13 cellular contexts compared by ENCODE assay signal in genomic region chr9:94672811-94673487, GRCh38. TPM values are rescaled to one million over a fixed set of nuclear protein-coding genes. Genes with fewer than 3 reads are reported as not detected.
DNase-seq lines count a peak whose midpoint lies in the region; ATAC-seq and TF ChIP-seq lines count a peak whose summit lies in the region.
"Had no signal": no experiment of that assay in that cellular context is flagged by ENCODE, and none has a peak within 500 bp of the region (broad histone marks: within the 10 kb centered on the region; RNA-seq: fewer than 3 reads in every experiment).

No MANE protein-coding gene starts in this region.

- BruUV-seq in PC-9 (replicated peaks; lab: Mats Ljungman, UMichigan), result no TSS peak

- H3K4me1 ChIP-seq in PC-9 (replicated peaks; ENCODE audit: insufficient read depth), result peaks cover 19% of the 10 kb centered on the region
- H3K4me1 ChIP-seq in right cardiac atrium (ENCODE audit: control insufficient read depth, insufficient read depth, low read length), result peaks cover 3% of the 10 kb centered on the region

- H3K36me3 ChIP-seq in PC-9 (ENCODE audit: low read depth), result no peaks in the 10 kb centered on the region

- no peak for ATAC-seq in activated T-cell treated with anti-CD3 and anti-CD28 coated beads, Interleukin-2, amount 50 U/mL, for 4 hours
- ATAC-seq in right cardiac atrium, result no peak
- ATAC-seq: psoas muscle had no signal

- H3K27ac ChIP-seq in PC-9, result peak overlapping the region; percentile 61
- no peak overlapping the region for H3K27ac ChIP-seq in right cardiac atrium (ENCODE audit: low read length)
- H3K27ac ChIP-seq: psoas muscle had no signal

- no peaks in the 10 kb centered on the region for H3K9me3 ChIP-seq in PC-9 (ENCODE audit: insufficient read depth, low read depth)
- no peaks in the 10 kb centered on the region for H3K9me3 ChIP-seq in right cardiac atrium (ENCODE audit: control insufficient read depth, low read length)
- H3K9me3 ChIP-seq: psoas muscle had no signal

- peaks cover 3% of the 10 kb centered on the region for H3K4me1 Mint-ChIP-seq in activated T-cell treated with anti-CD3 and anti-CD28 coated beads, Interleukin-2, amount 50 U/mL, for 4 hours (ENCODE audit: low read depth)

- H3K4me3 ChIP-seq in PC-9, result no peak overlapping the region; the same call in 1 of the 2 replicates
- no peak overlapping the region for H3K4me3 ChIP-seq in right cardiac atrium (ENCODE audit: low read length)
- H3K4me3 ChIP-seq: psoas muscle had no signal

- peaks cover 10% of the 10 kb centered on the region for H3F3A ChIP-seq in PC-9 (ENCODE audit: insufficient read depth, low read depth)

- H3K27me3 Mint-ChIP-seq in activated T-cell treated with anti-CD3 and anti-CD28 coated beads, Interleukin-2, amount 50 U/mL, for 4 hours (ENCODE audit: low read depth), result no peaks in the 10 kb centered on the region

- H3K9me3 Mint-ChIP-seq in activated T-cell treated with anti-CD3 and anti-CD28 coated beads, Interleukin-2, amount 50 U/mL, for 4 hours, result no peaks in the 10 kb centered on the region
- H3K9me3 Mint-ChIP-seq: CD4-positive, CD25-positive, alpha-beta regulatory T cell had no signal

- H3K36me3 Mint-ChIP-seq in activated T-cell treated with anti-CD3 and anti-CD28 coated beads, Interleukin-2, amount 50 U/mL, for 4 hours (ENCODE audit: insufficient read depth), result no peaks in the 10 kb centered on the region
- H3K36me3 Mint-ChIP-seq: CD4-positive, CD25-positive, alpha-beta regulatory T cell had no signal

- POLR2A ChIA-PET in PC-9 (lab: Charles Lee; ENCODE audit: unreplicated experiment), result interaction anchor here (0.6 to 0.7 kb wide), 3 partner anchors 19 to 244 kb away, joined by 3 to 7 read pairs (median 4); no protein-coding TSS in a partner anchor

- H2AFZ ChIP-seq in PC-9, result peak overlapping the region; percentile 65; the same call in 1 of the 2 replicates

- no peaks in the 10 kb centered on the region for H3K9me2 ChIP-seq in PC-9 (ENCODE audit: insufficient read depth)

- intact Hi-C loops in PC-9 (cut with micrococcal nuclease; ENCODE audit: unreplicated experiment), result no loop called here
- intact Hi-C loops in right cardiac atrium (cut with DNase I), result no loop called here

- CTCF ChIA-PET in PC-9 (lab: Charles Lee), result interaction anchor here (1.1 kb wide), 1 partner anchor 455 kb away, joined by 6 read pairs; no protein-coding TSS in a partner anchor

- no peak for TF ChIP-seq CTCF in PC-9 (conservative IDR thresholded peaks at IDR 0.05)
- TF ChIP-seq CTCF in GM20000 (IDR thresholded peaks at IDR 0.05; ENCODE audit: extremely low read depth, missing control alignments), result no peak

- H3K4me3 Mint-ChIP-seq in activated T-cell treated with anti-CD3 and anti-CD28 coated beads, Interleukin-2, amount 50 U/mL, for 4 hours, result no peak overlapping the region

- peak; percentile 69 for DNase-seq in Daoy (ENCODE audit: low read depth)
- peak in 1 of 2 experiments; percentile 85 for DNase-seq in PC-9
- peak; percentile 64 for DNase-seq in dedifferentiated amniotic fluid mesenchymal stem cell (ENCODE audit: extremely low spot score)
- DNase-seq in myocyte (ENCODE audit: low read depth), result peak; percentile 47
- no peak for DNase-seq in activated T-cell treated with anti-CD3 and anti-CD28 coated beads, Interleukin-2, amount 50 U/mL, for 4 hours
- no peak for DNase-seq in right cardiac atrium
- DNase-seq in GM20000 (ENCODE audit: low spot score), result no peak
- DNase-seq in iPS-NIHi7 (ENCODE audit: extremely low spot score), result no peak
- DNase-seq: CD4-positive, CD25-positive, alpha-beta regulatory T cell; effector CD8-positive, alpha-beta T cell; NCI-H510A; psoas muscle; SHP77 treated with DMSO at 0.1 percent for 48 hours had no signal

- peak overlapping the region; percentile 51 for H3K4me2 ChIP-seq in PC-9

- no peaks in the 10 kb centered on the region for H4K20me1 ChIP-seq in PC-9 (ENCODE audit: insufficient read depth)

- no peaks in the 10 kb centered on the region for H3K27me3 ChIP-seq in PC-9 (ENCODE audit: insufficient read depth, low read depth)
- no peaks in the 10 kb centered on the region for H3K27me3 ChIP-seq in right cardiac atrium (ENCODE audit: control insufficient read depth, insufficient read depth)

- WGBS in right cardiac atrium, result 70% methylated on average over 2 of the region's 2 CpGs

- no peaks in the 10 kb centered on the region for H3K79me2 ChIP-seq in PC-9 (ENCODE audit: low read depth)

RNA-seq across cellular contexts. Expression of gene FBP1, which starts 33.6 kb away (rescaled TPM):
- not detected in 2 replicates for total RNA-seq in Daoy (2014; rRNA removed; shearing (Covaris generic))
- total RNA-seq in PC-9 (2021) (34.9 and 35.0 TPM in 2 replicates), myocyte (0.35 and 0.47 TPM in 2 replicates), right cardiac atrium (1 to 10 TPM; 2.4 to 3.8 (median 3.0) TPM)
- polyA plus RNA-seq in myocyte (2012), result not detected
- under 1 TPM; 0.47 to 0.51 (median 0.49) TPM for total RNA-seq in activated T-cell treated with anti-CD3 and anti-CD28 coated beads, Interleukin-2, amount 50 U/mL, for 4 hours
- 1.9 TPM for polyA plus RNA-seq in right cardiac atrium

RNA-seq across cellular contexts. Expression of gene AOPEP, which starts 53.5 kb away (rescaled TPM):
- total RNA-seq in Daoy (2014; rRNA removed; shearing (Covaris generic)), result 37.8 and 89.7 TPM in 2 replicates
- total RNA-seq in PC-9 (2021), result 90.0 and 135 TPM in 2 replicates
- total RNA-seq in myocyte, result 213 and 291 TPM in 2 replicates
- 203 TPM for polyA plus RNA-seq in myocyte (2012)
- total RNA-seq in activated T-cell treated with anti-CD3 and anti-CD28 coated beads, Interleukin-2, amount 50 U/mL, for 4 hours, result 1 to 10 TPM; 7.1 to 7.9 (median 7.4) TPM
- total RNA-seq in right cardiac atrium, result 100 to 1,000 TPM; 124 to 170 (median 146) TPM
- 159 TPM for polyA plus RNA-seq in right cardiac atrium

Comparison
In these comparisons a context has a peak if more than half of its experiments do, and no peak if none do; other contexts are left out.
1. DNase-seq: peak in Daoy (single experiment), dedifferentiated amniotic fluid mesenchymal stem cell (single experiment) and myocyte (single experiment); none in activated T-cell treated with anti-CD3 and anti-CD28 coated beads, Interleukin-2, amount 50 U/mL, for 4 hours (single experiment), right cardiac atrium (0 of 3), GM20000 (single experiment) and iPS-NIHi7 (single experiment).